In the genomic region with DNA sequence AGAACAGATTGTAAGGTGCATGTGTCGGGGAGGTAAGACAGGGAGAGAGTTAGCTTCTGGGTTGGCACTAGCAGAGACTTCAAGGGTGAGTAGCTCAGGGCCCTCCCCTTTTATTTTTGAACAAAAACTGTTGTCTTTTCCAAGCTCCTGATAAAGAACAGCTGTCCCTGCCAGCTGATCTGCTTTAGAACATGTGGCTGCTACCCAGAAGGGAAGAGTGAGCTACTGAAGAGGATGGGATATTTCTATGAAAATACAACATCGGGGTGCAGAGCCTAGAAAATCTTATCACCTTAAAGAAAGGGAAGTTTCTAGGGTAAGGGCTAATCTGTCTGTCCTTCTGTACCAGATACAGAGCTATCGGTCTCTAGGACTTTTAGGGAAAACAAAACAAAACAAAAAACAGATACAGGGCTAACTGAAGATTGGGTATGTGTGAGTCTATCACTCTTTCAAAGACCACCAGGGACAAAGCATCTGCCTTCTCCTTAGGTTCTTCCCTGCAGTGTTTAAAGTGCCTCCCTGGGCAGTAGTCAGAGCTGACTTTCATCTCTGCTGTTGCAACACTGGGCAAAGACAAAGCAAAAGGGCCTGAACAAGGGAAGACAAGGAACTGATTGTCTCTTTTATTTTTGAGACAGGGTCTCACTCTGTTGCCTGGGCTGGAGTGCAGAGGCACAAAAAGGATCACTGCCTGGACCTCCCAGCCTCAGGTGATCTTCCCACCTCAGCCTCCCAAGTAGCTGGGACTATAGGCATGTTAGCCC, we compare ENCODE assay signal across 12 cellular contexts. TPM values are rescaled to one million over a fixed set of nuclear protein-coding genes. Genes with fewer than 3 reads are reported as not detected.
DNase-seq lines count a peak whose midpoint lies in the region; ATAC-seq and TF ChIP-seq lines count a peak whose summit lies in the region.
"Had no signal": no experiment of that assay in that cellular context is flagged by ENCODE, and none has a peak within 500 bp of the region (broad histone marks: within the 10 kb centered on the region; RNA-seq: fewer than 3 reads in every experiment).

No MANE protein-coding gene starts in this region.

- H3K4me3 Mint-ChIP-seq in CD4-positive, alpha-beta memory T cell: no peak overlapping the region
- no peak overlapping the region for H3K4me3 Mint-ChIP-seq in activated naive CD8-positive, alpha-beta T cell
- H3K4me3 Mint-ChIP-seq in CD4-positive, alpha-beta T cell: no peak overlapping the region
- H3K4me3 Mint-ChIP-seq: memory B cell had no signal

- no peak overlapping the region for H3K27ac ChIP-seq in CD4-positive, alpha-beta memory T cell (ENCODE audit: low read depth, low read length)
- H3K27ac ChIP-seq in left ventricle myocardium inferior (replicated peaks) (peak overlapping the region; percentile 69), skeletal muscle tissue (ENCODE audit: low read depth, low read length) (peak overlapping the region; percentile 69)
- H3K27ac ChIP-seq in CD4-positive, alpha-beta T cell (ENCODE audit: low read depth, low read length): no peak overlapping the region

- CTCF ChIA-PET in CD4-positive, alpha-beta memory T cell (lab: Charles Lee; ENCODE audit: partially characterized antibody): interaction anchor here (0.6 to 4.7 kb wide), 9 partner anchors 9 to 180 kb away, joined by 3 to 31 read pairs (median 6); no protein-coding TSS in a partner anchor
- CTCF ChIA-PET in CD4-positive, alpha-beta T cell (lab: Charles Lee): interaction anchor here (0.7 to 1.7 kb wide), 4 partner anchors 11 to 181 kb away, joined by 3 to 6 read pairs (median 3); no protein-coding TSS in a partner anchor

- H3K9me3 Mint-ChIP-seq in CD4-positive, alpha-beta memory T cell: no peaks in the 10 kb centered on the region
- no peaks in the 10 kb centered on the region for H3K9me3 Mint-ChIP-seq in activated naive CD8-positive, alpha-beta T cell (ENCODE audit: low read depth)
- H3K9me3 Mint-ChIP-seq in CD4-positive, alpha-beta T cell: no peaks in the 10 kb centered on the region
- H3K9me3 Mint-ChIP-seq: memory B cell had no signal

- H3K36me3 ChIP-seq in CD4-positive, alpha-beta memory T cell (ENCODE audit: insufficient read depth, low read length): peaks cover 68% of the 10 kb centered on the region
- H3K36me3 ChIP-seq in left ventricle myocardium inferior (peaks cover 75% of the 10 kb centered on the region), skeletal muscle tissue (ENCODE audit: control insufficient read depth in 3 of 3, insufficient read depth in 3 of 3, low read length in 3 of 3) (peaks cover 62 to 68% (median 67%) of the 10 kb centered on the region in 3 donors)

- no peak overlapping the region for H3K4me3 ChIP-seq in CD4-positive, alpha-beta memory T cell (ENCODE audit: low read length in 2 of 2)
- H3K4me3 ChIP-seq in left ventricle myocardium inferior: no peak overlapping the region
- no peak overlapping the region for H3K4me3 ChIP-seq in skeletal muscle tissue (ENCODE audit: low read length in 3 of 3)
- H3K4me3 ChIP-seq: spleen had no signal

- no peaks in the 10 kb centered on the region for H3K27me3 ChIP-seq in CD4-positive, alpha-beta memory T cell (ENCODE audit: insufficient read depth, low read length)
- H3K27me3 ChIP-seq in left ventricle myocardium inferior (ENCODE audit: low read depth): no peaks in the 10 kb centered on the region
- no peaks in the 10 kb centered on the region for H3K27me3 ChIP-seq in skeletal muscle tissue (ENCODE audit: control insufficient read depth in 3 of 3, insufficient read depth in 3 of 3, low read length in 3 of 3)
- H3K27me3 ChIP-seq in CD4-positive, alpha-beta T cell (ENCODE audit: control insufficient read depth, insufficient read depth, low read length): no peaks in the 10 kb centered on the region
- H3K27me3 ChIP-seq: spleen had no signal

- no peaks in the 10 kb centered on the region for H3K9me3 ChIP-seq in CD4-positive, alpha-beta memory T cell (ENCODE audit: control insufficient read depth in 1 of 2, low read length in 2 of 2)
- H3K9me3 ChIP-seq in left ventricle myocardium inferior (replicated peaks) (no peaks in the 10 kb centered on the region), skeletal muscle tissue (ENCODE audit: control insufficient read depth in 3 of 3, low read length in 3 of 3) (no peaks in the 10 kb centered on the region)
- H3K9me3 ChIP-seq in CD4-positive, alpha-beta T cell (ENCODE audit: control insufficient read depth, low read length): no peaks in the 10 kb centered on the region
- H3K9me3 ChIP-seq: Caco-2, spleen had no signal

- no peak for TF ChIP-seq CTCF in left ventricle myocardium inferior (IDR thresholded peaks at IDR 0.05; ENCODE audit: borderline replicate concordance)
- TF ChIP-seq CTCF in GM10266 (IDR thresholded peaks at IDR 0.05; ENCODE audit: control insufficient read depth, insufficient read depth, low read depth, missing control alignments): no peak
- no peak for TF ChIP-seq CTCF in CD4-positive, alpha-beta T cell (IDR thresholded peaks at IDR 0.05)

- peaks cover 4 to 12% (median 8%) of the 10 kb centered on the region in 4 donors for H3K4me1 Mint-ChIP-seq in CD4-positive, alpha-beta memory T cell
- H3K4me1 Mint-ChIP-seq in activated naive CD8-positive, alpha-beta T cell (ENCODE audit: low read depth): peaks cover 4% of the 10 kb centered on the region
- H3K4me1 Mint-ChIP-seq in CD4-positive, alpha-beta T cell (ENCODE audit: low read depth): peaks cover 6% of the 10 kb centered on the region

- intact Hi-C loops in CD4-positive, alpha-beta memory T cell (cut with micrococcal nuclease): no loop called here
- intact Hi-C loops in left ventricle myocardium inferior (cut with micrococcal nuclease): no loop called here
- intact Hi-C loops in CD4-positive, alpha-beta T cell (cut with DNase I, micrococcal nuclease): no loop called here

- peaks cover 53 to 70% of the 10 kb centered on the region in 2 donors for H3K36me3 Mint-ChIP-seq in CD4-positive, alpha-beta memory T cell
- no peaks in the 10 kb centered on the region for H3K36me3 Mint-ChIP-seq in activated naive CD8-positive, alpha-beta T cell
- peaks cover 80% of the 10 kb centered on the region for H3K36me3 Mint-ChIP-seq in CD4-positive, alpha-beta T cell (ENCODE audit: low read depth)

- POLR2A ChIA-PET in CD4-positive, alpha-beta memory T cell (lab: Charles Lee; ENCODE audit: partially characterized antibody): interaction anchor here (0.6 to 7.3 kb wide), 5 partner anchors 11 to 66 kb away, joined by 3 to 45 read pairs (median 4); a partner anchor contains a TSS
- POLR2A ChIA-PET in CD4-positive, alpha-beta T cell (lab: Charles Lee): interaction anchor here (1.3 to 1.9 kb wide), 4 partner anchors 14 to 180 kb away, joined by 4 to 7 read pairs (median 6); a partner anchor contains a TSS

- DNase-seq in CD4-positive, alpha-beta memory T cell: no peak
- no peak for DNase-seq in left ventricle myocardium inferior
- no peak for DNase-seq in GM10266 (ENCODE audit: extremely low spot score)
- no peak for DNase-seq in CD4-positive, alpha-beta T cell
- no peak for DNase-seq in cortex of kidney (lab: John Stamatoyannopoulos, UW)
- DNase-seq in KG1 (lab: John Stamatoyannopoulos, UW): no peak
- DNase-seq: activated CD4-positive, alpha-beta T cell treated with anti-CD3 and anti-CD28 coated beads, Interleukin-2, amount 50 U/mL, for 4 hours; Caco-2; spleen had no signal

- no peaks in the 10 kb centered on the region for H3K27me3 Mint-ChIP-seq in CD4-positive, alpha-beta memory T cell
- no peaks in the 10 kb centered on the region for H3K27me3 Mint-ChIP-seq in activated naive CD8-positive, alpha-beta T cell
- no peaks in the 10 kb centered on the region for H3K27me3 Mint-ChIP-seq in CD4-positive, alpha-beta T cell
- H3K27me3 Mint-ChIP-seq: memory B cell had no signal

- peak overlapping the region in 1 of 3 donors; percentile 40 for H3K9ac ChIP-seq in skeletal muscle tissue (ENCODE audit: low read depth in 1 of 3, low read length in 3 of 3)

- H3K4me1 ChIP-seq in CD4-positive, alpha-beta memory T cell (ENCODE audit: insufficient read depth, low read length): peaks cover 6% of the 10 kb centered on the region
- H3K4me1 ChIP-seq in left ventricle myocardium inferior (peaks cover 42% of the 10 kb centered on the region), skeletal muscle tissue (ENCODE audit: control insufficient read depth in 3 of 3, insufficient read depth in 3 of 3, low read length in 3 of 3) (peaks cover 15 to 22% (median 15%) of the 10 kb centered on the region in 3 donors)
- H3K4me1 ChIP-seq: Caco-2 had no signal

- no peak for ATAC-seq in CD4-positive, alpha-beta T cell (ENCODE audit: poor library complexity)

- H3K27ac Mint-ChIP-seq in CD4-positive, alpha-beta memory T cell: peak overlapping the region in 5 of 7 donors; percentile 25 to 54 (median 46)
- peak overlapping the region; percentile 66 for H3K27ac Mint-ChIP-seq in activated naive CD8-positive, alpha-beta T cell
- H3K27ac Mint-ChIP-seq in CD4-positive, alpha-beta T cell: no peak overlapping the region

RNA-seq across cellular contexts. Expression of a gene that starts 5.0 kb away (rescaled TPM):
- total RNA-seq in CD4-positive, alpha-beta memory T cell: 10 to 100 TPM; 44.6 to 49.6 TPM
- 10 to 100 TPM; 15.1 to 19.6 TPM for polyA plus RNA-seq in CD4-positive, alpha-beta memory T cell
- 3.1 TPM for total RNA-seq in left ventricle myocardium inferior
- 5.7 TPM for total RNA-seq in skeletal muscle tissue
- total RNA-seq in CD4-positive, alpha-beta T cell: 10 to 100 TPM; 33.5 to 34.3 TPM

RNA-seq across cellular contexts. Expression of a gene that starts 10.4 kb away (rescaled TPM):
- 100 to 1,000 TPM; 216 to 224 TPM for total RNA-seq in CD4-positive, alpha-beta memory T cell
- polyA plus RNA-seq in CD4-positive, alpha-beta memory T cell: 100 to 1,000 TPM; 284 to 288 TPM
- total RNA-seq in left ventricle myocardium inferior: 84.2 TPM
- total RNA-seq in skeletal muscle tissue: 25.6 TPM
- total RNA-seq in CD4-positive, alpha-beta T cell: 10 to 100 TPM; 79.7 to 85.1 TPM

RNA-seq across cellular contexts. Expression of a gene that starts 43.4 kb away (rescaled TPM):
- total RNA-seq in CD4-positive, alpha-beta memory T cell: 100 to 1,000 TPM; 125 to 135 TPM
- polyA plus RNA-seq in CD4-positive, alpha-beta memory T cell: 10 to 100 TPM in 1 of 2 donors, 1 to 10 TPM in 1; 5.0 to 12.7 TPM
- total RNA-seq in left ventricle myocardium inferior: 17.2 TPM
- 8.9 TPM for total RNA-seq in skeletal muscle tissue
- total RNA-seq in CD4-positive, alpha-beta T cell: 100 to 1,000 TPM; 232 to 247 TPM

RNA-seq across cellular contexts. Expression of a gene that starts 53.1 kb away (rescaled TPM):
- 10 to 100 TPM; 23.5 to 24.3 TPM for total RNA-seq in CD4-positive, alpha-beta memory T cell
- polyA plus RNA-seq in CD4-positive, alpha-beta memory T cell: 10 to 100 TPM; 41.1 to 41.7 TPM
- total RNA-seq in left ventricle myocardium inferior: 35.4 TPM
- total RNA-seq in skeletal muscle tissue: 19.3 TPM
- total RNA-seq in CD4-positive, alpha-beta T cell: 10 to 100 TPM; 15.6 to 16.8 TPM

Comparison
In these comparisons a context has a peak if more than half of its experiments do, and no peak if none do; other contexts are left out.
1. H3K27ac ChIP-seq: peak in left ventricle myocardium inferior (single experiment) and skeletal muscle tissue (single experiment); none in CD4-positive, alpha-beta memory T cell (single experiment) and CD4-positive, alpha-beta T cell (single experiment).